In genomic region chr15:59295742-59296090, GRCh38 we compare ENCODE assay signal across 10 cellular contexts.
DNase-seq lines count a peak whose midpoint lies in the region; FAIRE-seq and TF ChIP-seq lines count a peak whose summit lies in the region.
"Had no signal": no experiment of that assay in that cellular context is flagged by ENCODE, and none has a peak within 500 bp of the region (broad histone marks: within the 10 kb centered on the region; RNA-seq: fewer than 3 reads in every experiment).

No MANE protein-coding gene starts in this region.

- FAIRE-seq in frontal cortex (lab: Jason Lieb, UNC) = no peak

- CTCF ChIA-PET in mammary epithelial cell (lab: Charles Lee; ENCODE audit: low non-redundant PET) = no interaction called here

- H3K4me2 ChIP-seq in OCI-LY1 (ENCODE audit: low read length) = no peak overlapping the region
- peak overlapping the region; percentile 68 for H3K4me2 ChIP-seq in mammary epithelial cell (ENCODE audit: insufficient read depth, low read depth, low read length)
- no peak overlapping the region for H3K4me2 ChIP-seq in neuronal stem cell (ENCODE audit: insufficient read depth, low read length, poor library complexity, severe bottlenecking)
- H3K4me2 ChIP-seq: KMS-11 had no signal

- H2BK120ac ChIP-seq in neuronal stem cell (ENCODE audit: low read depth, low read length) = no peak overlapping the region

- no peak overlapping the region for H3K14ac ChIP-seq in neuronal stem cell (ENCODE audit: low read length)

- no peaks in the 10 kb centered on the region for H3K9me2 ChIP-seq in OCI-LY1 (ENCODE audit: low read depth, low read length)

- no peak overlapping the region for H2BK15ac ChIP-seq in neuronal stem cell (ENCODE audit: low read length)

- H3K36me3 ChIP-seq in OCI-LY1 (ENCODE audit: insufficient read depth, low read length) (0 out of 2 replicates have a peak, but pooled peaks cover 4% of the 10 kb centered on the region), mammary epithelial cell (ENCODE audit: insufficient read depth, low read length) (no peaks in the 10 kb centered on the region), mucosa of rectum (ENCODE audit: control insufficient read depth in 2 of 2, insufficient read depth in 2 of 2, low read length in 2 of 2) (no peaks in the 10 kb centered on the region), thymus (ENCODE audit: control insufficient read depth, insufficient read depth) (no peaks in the 10 kb centered on the region), neuronal stem cell (replicated peaks in 1 of 2; ENCODE audit: control insufficient read depth in 2 of 2, insufficient read depth in 2 of 2, low read length in 2 of 2) (no peaks in the 10 kb centered on the region)

- H4K91ac ChIP-seq in neuronal stem cell (ENCODE audit: low read depth, low read length, poor library complexity) = no peak overlapping the region

- DNase-seq in mammary epithelial cell (no peak), frontal cortex (ENCODE audit: low spot score in 2 of 2) (no peak), neuronal stem cell (ENCODE audit: low spot score) (no peak), T1000 (lab: John Stamatoyannopoulos, UW) (no peak)
- DNase-seq: GDM1, naive B cell had no signal

- H3K79me1 ChIP-seq in neuronal stem cell (ENCODE audit: low read depth, low read length) = no peaks in the 10 kb centered on the region

- 30% methylated on average over 4 of the region's 4 CpGs for WGBS in mammary epithelial cell (ENCODE audit: low coverage, missing lambda C conversion rate)
- WGBS in thymus = 92% methylated on average over 4 of the region's 4 CpGs
- no CpG with 5 or more reads among the region's 4 CpGs for WGBS in neuronal stem cell (ENCODE audit: extremely low coverage in 2 of 2, insufficient read length in 2 of 2, insufficient replicate concordance in 1 of 2), 2 donors

- no peak overlapping the region for H3K4ac ChIP-seq in neuronal stem cell (ENCODE audit: low read length)

- TF ChIP-seq CTCF in OCI-LY1 (IDR thresholded peaks at IDR 0.05; ENCODE audit: low read length) = no peak
- no peak for TF ChIP-seq CTCF in mammary epithelial cell (conservative IDR thresholded peaks at IDR 0.05 in 1 of 2, IDR thresholded peaks at IDR 0.05 in 1 of 2; ENCODE audit: extremely low read depth in 1 of 2, insufficient read depth in 1 of 2, low read depth in 1 of 2, low read length in 2 of 2)

- dilution Hi-C loops in mammary epithelial cell (cut with HindIII; ENCODE audit: low sequenced_read_pairs) = no loop called here

- H4K20me1 ChIP-seq in OCI-LY1 (ENCODE audit: insufficient read depth, low read length) (no peaks in the 10 kb centered on the region), mammary epithelial cell (ENCODE audit: insufficient read depth, low read length) (no peaks in the 10 kb centered on the region)

- peak overlapping the region; percentile 49 for H3K27ac ChIP-seq in OCI-LY1 (ENCODE audit: low read depth, low read length, poor library complexity, severe bottlenecking)
- H3K27ac ChIP-seq in mammary epithelial cell (ENCODE audit: insufficient read depth, low read depth, low read length) = peak overlapping the region; percentile 95
- peak overlapping the region; percentile 65 to 74 for H3K27ac ChIP-seq in mucosa of rectum (ENCODE audit: low read depth in 2 of 2, low read length in 2 of 2)
- peak overlapping the region; percentile 10 for H3K27ac ChIP-seq in thymus (ENCODE audit: low read depth)
- H3K27ac ChIP-seq in neuronal stem cell (replicated peaks; ENCODE audit: low read length) = no peak overlapping the region
- H3K27ac ChIP-seq: KMS-11 had no signal

- no peaks in the 10 kb centered on the region for H3F3A ChIP-seq in OCI-LY1 (ENCODE audit: insufficient read depth, low read length)

- H4K8ac ChIP-seq in neuronal stem cell (ENCODE audit: low read depth, low read length) = no peak overlapping the region

- H3K4me3 ChIP-seq in OCI-LY1 (ENCODE audit: low read depth, low read length, poor library complexity, severe bottlenecking) = no peak overlapping the region
- no peak overlapping the region for H3K4me3 ChIP-seq in mammary epithelial cell (replicated peaks in 1 of 3; ENCODE audit: insufficient read depth in 1 of 3, low read depth in 2 of 3, low read length in 3 of 3)
- H3K4me3 ChIP-seq in mucosa of rectum (ENCODE audit: low read length in 2 of 2) = no peak overlapping the region
- H3K4me3 ChIP-seq in thymus (ENCODE audit: low read length) = no peak overlapping the region
- no peak overlapping the region for H3K4me3 ChIP-seq in neuronal stem cell (ENCODE audit: low read length in 2 of 2)

- no peak overlapping the region for H3K23ac ChIP-seq in neuronal stem cell (ENCODE audit: low read depth, low read length, poor library complexity)

- H3K79me2 ChIP-seq in OCI-LY1 (ENCODE audit: insufficient read depth, low read length) (peaks cover 15% of the 10 kb centered on the region; the same call in 1 of the 2 replicates), mammary epithelial cell (ENCODE audit: insufficient read depth, low read length) (peaks cover 83% of the 10 kb centered on the region)

- no peak overlapping the region for H2BK5ac ChIP-seq in neuronal stem cell (ENCODE audit: low read length)

- no peak overlapping the region for H2BK12ac ChIP-seq in neuronal stem cell (ENCODE audit: low read length)

- no peak overlapping the region for H3K18ac ChIP-seq in neuronal stem cell (ENCODE audit: low read length)

- no TSS peak for BruUV-seq in mammary epithelial cell (replicated peaks; lab: Mats Ljungman, UMichigan)

- H2AFZ ChIP-seq in OCI-LY1 (ENCODE audit: low read length) = no peak overlapping the region
- no peak overlapping the region for H2AFZ ChIP-seq in mammary epithelial cell (ENCODE audit: low read depth, low read length)
- H2AFZ ChIP-seq in neuronal stem cell (ENCODE audit: low read length) = no peak overlapping the region

- H3K9ac ChIP-seq in OCI-LY1 (ENCODE audit: low read length) = no peak overlapping the region
- peak overlapping the region; percentile 86 for H3K9ac ChIP-seq in mammary epithelial cell (ENCODE audit: insufficient read depth, low read length)
- H3K9ac ChIP-seq in mucosa of rectum (ENCODE audit: low read depth in 1 of 2, low read length in 2 of 2) = peak overlapping the region; percentile 14
- H3K9ac ChIP-seq in neuronal stem cell (ENCODE audit: low read depth, low read length, poor library complexity) = no peak overlapping the region
- H3K9ac ChIP-seq: KMS-11 had no signal

- peaks cover 78% of the 10 kb centered on the region for H3K4me1 ChIP-seq in OCI-LY1 (ENCODE audit: insufficient read depth, low read length, severe bottlenecking)
- peaks cover 89% of the 10 kb centered on the region for H3K4me1 ChIP-seq in mammary epithelial cell (ENCODE audit: insufficient read depth, low read length)
- H3K4me1 ChIP-seq in mucosa of rectum (ENCODE audit: control insufficient read depth in 2 of 2, insufficient read depth in 2 of 2, low read length in 2 of 2) = peaks cover 32 to 44% of the 10 kb centered on the region in 2 donors
- peaks cover 8% of the 10 kb centered on the region for H3K4me1 ChIP-seq in thymus (ENCODE audit: control insufficient read depth, insufficient read depth, low read length)
- H3K4me1 ChIP-seq in neuronal stem cell (ENCODE audit: control insufficient read depth in 2 of 2, insufficient read depth in 1 of 2, low read depth in 1 of 2, low read length in 2 of 2) = peaks cover 22 to 24% of the 10 kb centered on the region in 2 donors

- H3K27me3 ChIP-seq in OCI-LY1 (ENCODE audit: insufficient read depth, low read length) (no peaks in the 10 kb centered on the region), mammary epithelial cell (ENCODE audit: insufficient read depth, low read length) (no peaks in the 10 kb centered on the region), mucosa of rectum (ENCODE audit: control insufficient read depth in 2 of 2, insufficient read depth in 2 of 2, low read length in 2 of 2) (no peaks in the 10 kb centered on the region), thymus (ENCODE audit: control insufficient read depth, insufficient read depth) (no peaks in the 10 kb centered on the region), neuronal stem cell (ENCODE audit: control insufficient read depth in 3 of 3, insufficient read depth in 3 of 3, low read depth in 1 of 3, low read length in 3 of 3) (no peaks in the 10 kb centered on the region)

- in situ Hi-C loops in mammary epithelial cell (cut with MboI; ENCODE audit: low sequenced_read_pairs in 2 of 2) = no loop called here

- H3K9me3 ChIP-seq in OCI-LY1 (ENCODE audit: low read length) (no peaks in the 10 kb centered on the region), mammary epithelial cell (replicated peaks; ENCODE audit: insufficient read depth, low read length) (no peaks in the 10 kb centered on the region), mucosa of rectum (ENCODE audit: control insufficient read depth in 2 of 2, low read length in 2 of 2) (no peaks in the 10 kb centered on the region), thymus (ENCODE audit: control insufficient read depth) (no peaks in the 10 kb centered on the region), neuronal stem cell (replicated peaks in 1 of 2; ENCODE audit: control insufficient read depth in 2 of 2, insufficient read depth in 1 of 2, low read depth in 1 of 2, low read length in 2 of 2) (no peaks in the 10 kb centered on the region)

- no peak overlapping the region for H2AK5ac ChIP-seq in neuronal stem cell (ENCODE audit: low read depth, low read length)

- intact Hi-C loops in mammary epithelial cell (cut with micrococcal nuclease) = loop anchor here (1.0 to 5.0 kb wide), 3 partner anchors 44 to 57 kb away; no protein-coding TSS in a partner anchor

Comparison
In these comparisons a context has a peak if more than half of its experiments do, and no peak if none do; other contexts are left out.
1. H3K9ac ChIP-seq: peak in mammary epithelial cell (single experiment) and mucosa of rectum (2 of 2); none in OCI-LY1 (single experiment) and neuronal stem cell (single experiment).